ENCODE assay signal across 1 cellular context in genomic region chr15:45586990-45587860, GRCh38.
TF ChIP-seq lines count a peak whose summit lies in the region.

Gene BLOC1S6, plus strand, starts transcription at chr15:45587379. Its CDS starts 65 bp downstream, at chr15:45587444.

TF ChIP-seq in HepG2, 621 proteins besides CTCF, POLR2A, EP300 and RAD21 (continued from another document):
- TF ChIP-seq ZNF605 (CRISPR knock-in tag; IDR thresholded peaks at IDR 0.05) (peak; percentile 28; the same call in 1 of the 2 replicates), RXRB (CRISPR knock-in tag; IDR thresholded peaks at IDR 0.05; ENCODE audit: borderline replicate concordance) (peak; percentile 53), ZKSCAN1 (IDR thresholded peaks at IDR 0.05; ENCODE audit: low read length) (no peak), ZNF367 (CRISPR knock-in tag; IDR thresholded peaks at IDR 0.05; ENCODE audit: borderline replicate concordance) (no peak), SPEN (CRISPR knock-in tag; IDR thresholded peaks at IDR 0.05; ENCODE audit: low read depth) (peak; percentile 94), ZNF546 (CRISPR knock-in tag; conservative IDR thresholded peaks at IDR 0.05) (no peak; the same call in 1 of the 2 replicates), NR2F2 (IDR thresholded peaks at IDR 0.05; ENCODE audit: borderline replicate concordance, low read depth) (no peak), NR1H2 (CRISPR knock-in tag; IDR thresholded peaks at IDR 0.05; ENCODE audit: borderline replicate concordance, low read depth) (0 out of 2 replicates have a peak, but pooled peaks have one; percentile 66), SMAD9 (CRISPR knock-in tag; IDR thresholded peaks at IDR 0.05) (no peak), ZNF772 (CRISPR knock-in tag; IDR thresholded peaks at IDR 0.05) (peak; percentile 58; the same call in 1 of the 2 replicates), BORCS8-MEF2B (CRISPR knock-in tag; IDR thresholded peaks at IDR 0.05) (peak; percentile 94), ZC3H4 (CRISPR knock-in tag; IDR thresholded peaks at IDR 0.05; ENCODE audit: borderline replicate concordance) (no peak), ZNF354B (CRISPR knock-in tag; IDR thresholded peaks at IDR 0.05) (0 out of 2 replicates have a peak, but pooled peaks have one; percentile 72), RBM22 (optimal IDR thresholded peaks at IDR 0.05; ENCODE audit: low read length) (no peak), ZNF331 (CRISPR knock-in tag; IDR thresholded peaks at IDR 0.05) (peak; percentile 78), NONO (IDR thresholded peaks at IDR 0.05) (no peak), NONO (CRISPR knock-in tag; conservative IDR thresholded peaks at IDR 0.05) (peak; percentile 99), TBX2 (CRISPR knock-in tag; IDR thresholded peaks at IDR 0.05; ENCODE audit: borderline replicate concordance) (peak; percentile 83), ZMAT3 (CRISPR knock-in tag; conservative IDR thresholded peaks at IDR 0.05) (peak; percentile 78; the same call in 1 of the 2 replicates), TP53 (CRISPR knock-in tag; conservative IDR thresholded peaks at IDR 0.05) (no peak), RARG (CRISPR knock-in tag; IDR thresholded peaks at IDR 0.05; ENCODE audit: low read depth) (no peak), ISL2 (CRISPR knock-in tag; IDR thresholded peaks at IDR 0.05) (peak; percentile 78; the same call in 1 of the 2 replicates), SRSF9 (IDR thresholded peaks at IDR 0.05; ENCODE audit: borderline replicate concordance, insufficient read depth, low read depth, low read length, poor library complexity, severe bottlenecking) (no peak), ONECUT2 (CRISPR knock-in tag; IDR thresholded peaks at IDR 0.05) (no peak), ZNF562 (CRISPR knock-in tag; IDR thresholded peaks at IDR 0.05; ENCODE audit: borderline replicate concordance) (0 out of 2 replicates have a peak, but pooled peaks have one; percentile 44), ZNF784 (CRISPR knock-in tag; IDR thresholded peaks at IDR 0.05; ENCODE audit: borderline replicate concordance) (peak; percentile 60; the same call in 1 of the 2 replicates), GATAD2A (CRISPR knock-in tag; IDR thresholded peaks at IDR 0.05) (peak; percentile 70), ZFAT (CRISPR knock-in tag; conservative IDR thresholded peaks at IDR 0.05) (no peak), KAT8 (CRISPR knock-in tag; IDR thresholded peaks at IDR 0.05) (peak; percentile 96), ZNF773 (CRISPR knock-in tag; IDR thresholded peaks at IDR 0.05; ENCODE audit: borderline replicate concordance) (no peak), MTF1 (CRISPR knock-in tag; IDR thresholded peaks at IDR 0.05) (no peak), TARDBP (CRISPR knock-in tag; IDR thresholded peaks at IDR 0.05) (peak; percentile 96), NR3C1 (CRISPR knock-in tag; IDR thresholded peaks at IDR 0.05) (no peak), ZNF260 (CRISPR knock-in tag; IDR thresholded peaks at IDR 0.05; ENCODE audit: borderline replicate concordance, low read depth) (no peak), KAT7 (CRISPR knock-in tag; IDR thresholded peaks at IDR 0.05; ENCODE audit: borderline replicate concordance) (peak; percentile 91), ARID2 (CRISPR knock-in tag; IDR thresholded peaks at IDR 0.05; ENCODE audit: borderline replicate concordance) (peak; percentile 79; the same call in 1 of the 2 replicates), ZNF883 (CRISPR knock-in tag; IDR thresholded peaks at IDR 0.05; ENCODE audit: not compliant biosample characterization) (peak; percentile 79), E2F1 (CRISPR knock-in tag; IDR thresholded peaks at IDR 0.05) (peak; percentile 84), IRF1 (CRISPR knock-in tag; IDR thresholded peaks at IDR 0.05; ENCODE audit: low read depth) (no peak), ZNF275 (CRISPR knock-in tag; IDR thresholded peaks at IDR 0.05; ENCODE audit: borderline replicate concordance) (0 out of 2 replicates have a peak, but pooled peaks have one; percentile 33), ZNF329 (CRISPR knock-in tag; IDR thresholded peaks at IDR 0.05; ENCODE audit: low read depth) (peak; percentile 69; the same call in 1 of the 2 replicates), ZNF749 (CRISPR knock-in tag; IDR thresholded peaks at IDR 0.05; ENCODE audit: borderline replicate concordance) (no peak; the same call in 1 of the 2 replicates), ZNF496 (CRISPR knock-in tag; IDR thresholded peaks at IDR 0.05; ENCODE audit: insufficient replicate concordance) (no peak), JARID2 (CRISPR knock-in tag; IDR thresholded peaks at IDR 0.05; ENCODE audit: insufficient replicate concordance) (no peak), JUNB (CRISPR knock-in tag; IDR thresholded peaks at IDR 0.05; ENCODE audit: borderline replicate concordance) (no peak; the same call in 1 of the 2 replicates), ZNF441 (CRISPR knock-in tag; IDR thresholded peaks at IDR 0.05; ENCODE audit: borderline replicate concordance) (peak; percentile 54; the same call in 1 of the 2 replicates)
- TF ChIP-seq, protein P1, sequence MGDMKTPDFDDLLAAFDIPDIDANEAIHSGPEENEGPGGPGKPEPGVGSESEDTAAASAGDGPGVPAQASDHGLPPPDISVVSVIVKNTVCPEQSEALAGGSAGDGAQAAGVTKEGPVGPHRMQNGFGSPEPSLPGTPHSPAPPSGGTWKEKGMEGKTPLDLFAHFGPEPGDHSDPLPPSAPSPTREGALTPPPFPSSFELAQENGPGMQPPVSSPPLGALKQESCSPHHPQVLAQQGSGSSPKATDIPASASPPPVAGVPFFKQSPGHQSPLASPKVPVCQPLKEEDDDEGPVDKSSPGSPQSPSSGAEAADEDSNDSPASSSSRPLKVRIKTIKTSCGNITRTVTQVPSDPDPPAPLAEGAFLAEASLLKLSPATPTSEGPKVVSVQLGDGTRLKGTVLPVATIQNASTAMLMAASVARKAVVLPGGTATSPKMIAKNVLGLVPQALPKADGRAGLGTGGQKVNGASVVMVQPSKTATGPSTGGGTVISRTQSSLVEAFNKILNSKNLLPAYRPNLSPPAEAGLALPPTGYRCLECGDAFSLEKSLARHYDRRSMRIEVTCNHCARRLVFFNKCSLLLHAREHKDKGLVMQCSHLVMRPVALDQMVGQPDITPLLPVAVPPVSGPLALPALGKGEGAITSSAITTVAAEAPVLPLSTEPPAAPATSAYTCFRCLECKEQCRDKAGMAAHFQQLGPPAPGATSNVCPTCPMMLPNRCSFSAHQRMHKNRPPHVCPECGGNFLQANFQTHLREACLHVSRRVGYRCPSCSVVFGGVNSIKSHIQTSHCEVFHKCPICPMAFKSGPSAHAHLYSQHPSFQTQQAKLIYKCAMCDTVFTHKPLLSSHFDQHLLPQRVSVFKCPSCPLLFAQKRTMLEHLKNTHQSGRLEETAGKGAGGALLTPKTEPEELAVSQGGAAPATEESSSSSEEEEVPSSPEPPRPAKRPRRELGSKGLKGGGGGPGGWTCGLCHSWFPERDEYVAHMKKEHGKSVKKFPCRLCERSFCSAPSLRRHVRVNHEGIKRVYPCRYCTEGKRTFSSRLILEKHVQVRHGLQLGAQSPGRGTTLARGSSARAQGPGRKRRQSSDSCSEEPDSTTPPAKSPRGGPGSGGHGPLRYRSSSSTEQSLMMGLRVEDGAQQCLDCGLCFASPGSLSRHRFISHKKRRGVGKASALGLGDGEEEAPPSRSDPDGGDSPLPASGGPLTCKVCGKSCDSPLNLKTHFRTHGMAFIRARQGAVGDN (CRISPR knock-in tag; IDR thresholded peaks at IDR 0.05) = peak; percentile 99
- TF ChIP-seq, protein P2, sequence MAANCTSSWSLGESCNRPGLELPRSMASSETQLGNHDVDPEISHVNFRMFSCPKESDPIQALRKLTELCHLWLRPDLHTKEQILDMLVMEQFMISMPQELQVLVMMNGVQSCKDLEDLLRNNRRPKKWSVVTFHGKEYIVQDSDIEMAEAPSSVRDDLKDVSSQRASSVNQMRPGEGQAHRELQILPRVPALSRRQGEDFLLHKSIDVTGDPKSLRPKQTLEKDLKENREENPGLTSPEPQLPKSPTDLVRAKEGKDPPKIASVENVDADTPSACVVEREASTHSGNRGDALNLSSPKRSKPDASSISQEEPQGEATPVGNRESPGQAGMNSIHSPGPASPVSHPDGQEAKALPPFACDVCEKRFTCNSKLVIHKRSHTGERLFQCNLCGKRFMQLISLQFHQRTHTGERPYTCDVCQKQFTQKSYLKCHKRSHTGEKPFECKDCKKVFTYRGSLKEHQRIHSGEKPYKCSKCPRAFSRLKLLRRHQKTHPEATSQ (CRISPR knock-in tag; IDR thresholded peaks at IDR 0.05; ENCODE audit: borderline replicate concordance) = peak; percentile 96
- TF ChIP-seq, protein P3, sequence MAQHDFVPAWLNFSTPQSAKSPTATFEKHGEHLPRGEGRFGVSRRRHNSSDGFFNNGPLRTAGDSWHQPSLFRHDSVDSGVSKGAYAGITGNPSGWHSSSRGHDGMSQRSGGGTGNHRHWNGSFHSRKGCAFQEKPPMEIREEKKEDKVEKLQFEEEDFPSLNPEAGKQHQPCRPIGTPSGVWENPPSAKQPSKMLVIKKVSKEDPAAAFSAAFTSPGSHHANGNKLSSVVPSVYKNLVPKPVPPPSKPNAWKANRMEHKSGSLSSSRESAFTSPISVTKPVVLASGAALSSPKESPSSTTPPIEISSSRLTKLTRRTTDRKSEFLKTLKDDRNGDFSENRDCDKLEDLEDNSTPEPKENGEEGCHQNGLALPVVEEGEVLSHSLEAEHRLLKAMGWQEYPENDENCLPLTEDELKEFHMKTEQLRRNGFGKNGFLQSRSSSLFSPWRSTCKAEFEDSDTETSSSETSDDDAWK (CRISPR knock-in tag; IDR thresholded peaks at IDR 0.05) = no peak
- TF ChIP-seq, protein P4, sequence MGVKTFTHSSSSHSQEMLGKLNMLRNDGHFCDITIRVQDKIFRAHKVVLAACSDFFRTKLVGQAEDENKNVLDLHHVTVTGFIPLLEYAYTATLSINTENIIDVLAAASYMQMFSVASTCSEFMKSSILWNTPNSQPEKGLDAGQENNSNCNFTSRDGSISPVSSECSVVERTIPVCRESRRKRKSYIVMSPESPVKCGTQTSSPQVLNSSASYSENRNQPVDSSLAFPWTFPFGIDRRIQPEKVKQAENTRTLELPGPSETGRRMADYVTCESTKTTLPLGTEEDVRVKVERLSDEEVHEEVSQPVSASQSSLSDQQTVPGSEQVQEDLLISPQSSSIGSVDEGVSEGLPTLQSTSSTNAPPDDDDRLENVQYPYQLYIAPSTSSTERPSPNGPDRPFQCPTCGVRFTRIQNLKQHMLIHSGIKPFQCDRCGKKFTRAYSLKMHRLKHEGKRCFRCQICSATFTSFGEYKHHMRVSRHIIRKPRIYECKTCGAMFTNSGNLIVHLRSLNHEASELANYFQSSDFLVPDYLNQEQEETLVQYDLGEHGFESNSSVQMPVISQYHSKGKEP (CRISPR knock-in tag; IDR thresholded peaks at IDR 0.05) = no peak
- TF ChIP-seq, protein P5, sequence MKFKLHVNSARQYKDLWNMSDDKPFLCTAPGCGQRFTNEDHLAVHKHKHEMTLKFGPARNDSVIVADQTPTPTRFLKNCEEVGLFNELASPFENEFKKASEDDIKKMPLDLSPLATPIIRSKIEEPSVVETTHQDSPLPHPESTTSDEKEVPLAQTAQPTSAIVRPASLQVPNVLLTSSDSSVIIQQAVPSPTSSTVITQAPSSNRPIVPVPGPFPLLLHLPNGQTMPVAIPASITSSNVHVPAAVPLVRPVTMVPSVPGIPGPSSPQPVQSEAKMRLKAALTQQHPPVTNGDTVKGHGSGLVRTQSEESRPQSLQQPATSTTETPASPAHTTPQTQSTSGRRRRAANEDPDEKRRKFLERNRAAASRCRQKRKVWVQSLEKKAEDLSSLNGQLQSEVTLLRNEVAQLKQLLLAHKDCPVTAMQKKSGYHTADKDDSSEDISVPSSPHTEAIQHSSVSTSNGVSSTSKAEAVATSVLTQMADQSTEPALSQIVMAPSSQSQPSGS (CRISPR knock-in tag; IDR thresholded peaks at IDR 0.05) = peak; percentile 71; the same call in 1 of the 2 replicates
- TF ChIP-seq, protein P6, sequence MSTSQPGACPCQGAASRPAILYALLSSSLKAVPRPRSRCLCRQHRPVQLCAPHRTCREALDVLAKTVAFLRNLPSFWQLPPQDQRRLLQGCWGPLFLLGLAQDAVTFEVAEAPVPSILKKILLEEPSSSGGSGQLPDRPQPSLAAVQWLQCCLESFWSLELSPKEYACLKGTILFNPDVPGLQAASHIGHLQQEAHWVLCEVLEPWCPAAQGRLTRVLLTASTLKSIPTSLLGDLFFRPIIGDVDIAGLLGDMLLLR (CRISPR knock-in tag; IDR thresholded peaks at IDR 0.05) = no peak
- TF ChIP-seq, protein P7, sequence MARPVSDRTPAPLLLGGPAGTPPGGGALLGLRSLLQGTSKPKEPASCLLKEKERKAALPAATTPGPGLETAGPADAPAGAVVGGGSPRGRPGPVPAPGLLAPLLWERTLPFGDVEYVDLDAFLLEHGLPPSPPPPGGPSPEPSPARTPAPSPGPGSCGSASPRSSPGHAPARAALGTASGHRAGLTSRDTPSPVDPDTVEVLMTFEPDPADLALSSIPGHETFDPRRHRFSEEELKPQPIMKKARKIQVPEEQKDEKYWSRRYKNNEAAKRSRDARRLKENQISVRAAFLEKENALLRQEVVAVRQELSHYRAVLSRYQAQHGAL (CRISPR knock-in tag; IDR thresholded peaks at IDR 0.05; ENCODE audit: not compliant biosample characterization) = peak; percentile 83
